In genomic region chr2:9105601-9106337, GRCh38 we compare ENCODE assay signal across 1 cellular context.
TF ChIP-seq lines count a peak whose summit lies in the region.

No MANE protein-coding gene starts in this region.

TF ChIP-seq in GM23338, 12 proteins besides CTCF, POLR2A, EP300 and RAD21 (continued from another document):
- TF ChIP-seq, protein P1, sequence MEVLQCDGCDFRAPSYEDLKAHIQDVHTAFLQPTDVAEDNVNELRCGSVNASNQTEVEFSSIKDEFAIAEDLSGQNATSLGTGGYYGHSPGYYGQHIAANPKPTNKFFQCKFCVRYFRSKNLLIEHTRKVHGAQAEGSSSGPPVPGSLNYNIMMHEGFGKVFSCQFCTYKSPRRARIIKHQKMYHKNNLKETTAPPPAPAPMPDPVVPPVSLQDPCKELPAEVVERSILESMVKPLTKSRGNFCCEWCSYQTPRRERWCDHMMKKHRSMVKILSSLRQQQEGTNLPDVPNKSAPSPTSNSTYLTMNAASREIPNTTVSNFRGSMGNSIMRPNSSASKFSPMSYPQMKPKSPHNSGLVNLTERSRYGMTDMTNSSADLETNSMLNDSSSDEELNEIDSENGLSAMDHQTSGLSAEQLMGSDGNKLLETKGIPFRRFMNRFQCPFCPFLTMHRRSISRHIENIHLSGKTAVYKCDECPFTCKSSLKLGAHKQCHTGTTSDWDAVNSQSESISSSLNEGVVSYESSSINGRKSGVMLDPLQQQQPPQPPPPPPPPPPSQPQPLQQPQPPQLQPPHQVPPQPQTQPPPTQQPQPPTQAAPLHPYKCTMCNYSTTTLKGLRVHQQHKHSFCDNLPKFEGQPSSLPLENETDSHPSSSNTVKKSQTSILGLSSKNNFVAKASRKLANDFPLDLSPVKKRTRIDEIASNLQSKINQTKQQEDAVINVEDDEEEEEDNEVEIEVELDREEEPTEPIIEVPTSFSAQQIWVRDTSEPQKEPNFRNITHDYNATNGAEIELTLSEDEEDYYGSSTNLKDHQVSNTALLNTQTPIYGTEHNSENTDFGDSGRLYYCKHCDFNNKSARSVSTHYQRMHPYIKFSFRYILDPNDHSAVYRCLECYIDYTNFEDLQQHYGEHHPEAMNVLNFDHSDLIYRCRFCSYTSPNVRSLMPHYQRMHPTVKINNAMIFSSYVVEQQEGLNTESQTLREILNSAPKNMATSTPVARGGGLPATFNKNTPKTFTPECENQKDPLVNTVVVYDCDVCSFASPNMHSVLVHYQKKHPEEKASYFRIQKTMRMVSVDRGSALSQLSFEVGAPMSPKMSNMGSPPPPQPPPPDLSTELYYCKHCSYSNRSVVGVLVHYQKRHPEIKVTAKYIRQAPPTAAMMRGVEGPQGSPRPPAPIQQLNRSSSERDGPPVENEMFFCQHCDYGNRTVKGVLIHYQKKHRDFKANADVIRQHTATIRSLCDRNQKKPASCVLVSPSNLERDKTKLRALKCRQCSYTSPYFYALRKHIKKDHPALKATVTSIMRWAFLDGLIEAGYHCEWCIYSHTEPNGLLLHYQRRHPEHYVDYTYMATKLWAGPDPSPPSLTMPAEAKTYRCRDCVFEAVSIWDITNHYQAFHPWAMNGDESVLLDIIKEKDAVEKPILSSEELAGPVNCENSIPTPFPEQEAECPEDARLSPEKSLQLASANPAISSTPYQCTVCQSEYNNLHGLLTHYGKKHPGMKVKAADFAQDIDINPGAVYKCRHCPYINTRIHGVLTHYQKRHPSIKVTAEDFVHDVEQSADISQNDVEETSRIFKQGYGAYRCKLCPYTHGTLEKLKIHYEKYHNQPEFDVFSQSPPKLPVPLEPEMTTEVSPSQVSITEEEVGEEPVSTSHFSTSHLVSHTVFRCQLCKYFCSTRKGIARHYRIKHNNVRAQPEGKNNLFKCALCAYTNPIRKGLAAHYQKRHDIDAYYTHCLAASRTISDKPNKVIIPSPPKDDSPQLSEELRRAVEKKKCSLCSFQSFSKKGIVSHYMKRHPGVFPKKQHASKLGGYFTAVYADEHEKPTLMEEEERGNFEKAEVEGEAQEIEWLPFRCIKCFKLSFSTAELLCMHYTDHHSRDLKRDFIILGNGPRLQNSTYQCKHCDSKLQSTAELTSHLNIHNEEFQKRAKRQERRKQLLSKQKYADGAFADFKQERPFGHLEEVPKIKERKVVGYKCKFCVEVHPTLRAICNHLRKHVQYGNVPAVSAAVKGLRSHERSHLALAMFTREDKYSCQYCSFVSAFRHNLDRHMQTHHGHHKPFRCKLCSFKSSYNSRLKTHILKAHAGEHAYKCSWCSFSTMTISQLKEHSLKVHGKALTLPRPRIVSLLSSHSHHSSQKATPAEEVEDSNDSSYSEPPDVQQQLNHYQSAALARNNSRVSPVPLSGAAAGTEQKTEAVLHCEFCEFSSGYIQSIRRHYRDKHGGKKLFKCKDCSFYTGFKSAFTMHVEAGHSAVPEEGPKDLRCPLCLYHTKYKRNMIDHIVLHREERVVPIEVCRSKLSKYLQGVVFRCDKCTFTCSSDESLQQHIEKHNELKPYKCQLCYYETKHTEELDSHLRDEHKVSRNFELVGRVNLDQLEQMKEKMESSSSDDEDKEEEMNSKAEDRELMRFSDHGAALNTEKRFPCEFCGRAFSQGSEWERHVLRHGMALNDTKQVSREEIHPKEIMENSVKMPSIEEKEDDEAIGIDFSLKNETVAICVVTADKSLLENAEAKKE (CRISPR knock-in tag; IDR thresholded peaks at IDR 0.05) = no peak
- TF ChIP-seq ZNF331 (CRISPR knock-in tag; IDR thresholded peaks at IDR 0.05; ENCODE audit: low read depth) (no peak), REST (IDR thresholded peaks at IDR 0.05; ENCODE audit: unreplicated experiment) (no peak), JUNB (IDR thresholded peaks at IDR 0.05; ENCODE audit: unreplicated experiment) (no peak), CREB1 (CRISPR knock-in tag; IDR thresholded peaks at IDR 0.05; ENCODE audit: low read depth) (no peak), STAT1 (IDR thresholded peaks at IDR 0.05; ENCODE audit: unreplicated experiment) (no peak)
